In genomic region chr19:46953955-46954501, GRCh38 we compare ENCODE assay signal across 11 cellular contexts.
DNase-seq lines count a peak whose midpoint lies in the region; ATAC-seq and TF ChIP-seq lines count a peak whose summit lies in the region.
"Had no signal": no experiment of that assay in that cellular context is flagged by ENCODE, and none has a peak within 500 bp of the region (broad histone marks: within the 10 kb centered on the region; RNA-seq: fewer than 3 reads in every experiment).

No MANE protein-coding gene starts in this region.

- intact Hi-C loops in activated CD4-positive, alpha-beta memory T cell treated with anti-CD3 and anti-CD28 coated beads for 36 hours (cut with micrococcal nuclease): loop anchor here (2.0 to 5.0 kb wide), 6 partner anchors 17 to 169 kb away; partner anchors contain the start of gene ARHGAP35

- peaks cover 0 to 62% (median 43%) of the 10 kb centered on the region in 4 donors for H3K4me1 ChIP-seq in tibial nerve

- peaks cover 85% of the 10 kb centered on the region for H3K4me1 Mint-ChIP-seq in activated CD8-positive, alpha-beta memory T cell treated with anti-CD3 and anti-CD28 coated beads, Interleukin-2, amount 10 ng/mL, durations not matched to agents 7 days and 5 days
- H3K4me1 Mint-ChIP-seq in activated CD4-positive, alpha-beta memory T cell treated with anti-CD3 and anti-CD28 coated beads for 36 hours (ENCODE audit: low read depth): peaks cover 83% of the 10 kb centered on the region

- no peaks in the 10 kb centered on the region for H3K27me3 ChIP-seq in tibial nerve
- H3K27me3 ChIP-seq: heart right ventricle, tibial artery had no signal

- WGBS in tibial nerve, 2 donors: 70 to 79% methylated on average over 6 of the region's 6 CpGs

- no peak overlapping the region for H3K4me3 ChIP-seq in tibial nerve
- H3K4me3 ChIP-seq: coronary artery, tibial artery had no signal

- no peaks in the 10 kb centered on the region for H3K9me3 ChIP-seq in tibial nerve
- H3K9me3 ChIP-seq: heart right ventricle, tibial artery had no signal

- H3K27ac Mint-ChIP-seq in activated CD8-positive, alpha-beta memory T cell treated with anti-CD3 and anti-CD28 coated beads, Interleukin-2, amount 10 ng/mL, durations not matched to agents 7 days and 5 days: peak overlapping the region; percentile 100
- H3K27ac Mint-ChIP-seq in activated CD4-positive, alpha-beta memory T cell treated with anti-CD3 and anti-CD28 coated beads for 36 hours: peak overlapping the region; percentile 82

- no peak for TF ChIP-seq POLR2A in tibial nerve (IDR thresholded peaks at IDR 0.05)

- POLR2A ChIA-PET in activated CD4-positive, alpha-beta memory T cell treated with anti-CD3 and anti-CD28 coated beads for 36 hours (lab: Charles Lee): interaction anchor here (0.6 to 1.3 kb wide), 2 partner anchors 35 to 59 kb away, joined by 3 read pairs; no protein-coding TSS in a partner anchor

- CTCF ChIA-PET in activated CD8-positive, alpha-beta memory T cell treated with anti-CD3 and anti-CD28 coated beads, Interleukin-2, amount 10 ng/mL, durations not matched to agents 7 days and 5 days (lab: Charles Lee): interaction anchor here (1.2 to 3.2 kb wide), 8 partner anchors 10 to 59 kb away, joined by 3 to 17 read pairs (median 5); no protein-coding TSS in a partner anchor
- CTCF ChIA-PET in activated CD4-positive, alpha-beta memory T cell treated with anti-CD3 and anti-CD28 coated beads for 36 hours (lab: Charles Lee): interaction anchor here (1.2 to 3.3 kb wide), 4 partner anchors 22 to 98 kb away, joined by 3 to 12 read pairs (median 6); no protein-coding TSS in a partner anchor

- H3K27me3 Mint-ChIP-seq in activated CD8-positive, alpha-beta memory T cell treated with anti-CD3 and anti-CD28 coated beads, Interleukin-2, amount 10 ng/mL, durations not matched to agents 7 days and 5 days: no peaks in the 10 kb centered on the region
- H3K27me3 Mint-ChIP-seq in activated CD4-positive, alpha-beta memory T cell treated with anti-CD3 and anti-CD28 coated beads for 36 hours: no peaks in the 10 kb centered on the region

- no peaks in the 10 kb centered on the region for H3K36me3 ChIP-seq in tibial nerve
- H3K36me3 ChIP-seq: tibial artery had no signal

- TF ChIP-seq EP300 in tibial nerve (IDR thresholded peaks at IDR 0.05): no peak

- ATAC-seq in activated CD8-positive, alpha-beta memory T cell treated with anti-CD3 and anti-CD28 coated beads, Interleukin-2, amount 10 ng/mL, durations not matched to agents 7 days and 5 days: no peak
- ATAC-seq in left lobe of liver (peak; percentile 3), GM21723 (IDR thresholded peaks at IDR 0.05; ENCODE audit: unreplicated experiment) (no peak)

- H3K27ac ChIP-seq in tibial nerve: peak overlapping the region in 3 of 4 donors; percentile 5 to 71 (median 55)
- H3K27ac ChIP-seq: tibial artery had no signal

- H3K36me3 Mint-ChIP-seq in activated CD8-positive, alpha-beta memory T cell treated with anti-CD3 and anti-CD28 coated beads, Interleukin-2, amount 10 ng/mL, durations not matched to agents 7 days and 5 days: peaks cover 35% of the 10 kb centered on the region
- H3K36me3 Mint-ChIP-seq in activated CD4-positive, alpha-beta memory T cell treated with anti-CD3 and anti-CD28 coated beads for 36 hours: peaks cover 2% of the 10 kb centered on the region

- no peak for DNase-seq in activated CD8-positive, alpha-beta memory T cell treated with anti-CD3 and anti-CD28 coated beads, Interleukin-2, amount 10 ng/mL, durations not matched to agents 7 days and 5 days
- no peak for DNase-seq in activated CD8-positive, alpha-beta memory T cell treated with anti-CD3 and anti-CD28 coated beads, Interleukin-2, amount 50 U/mL, for 48 hours
- DNase-seq in activated CD4-positive, alpha-beta memory T cell treated with anti-CD3 and anti-CD28 coated beads for 36 hours: no peak
- DNase-seq in left lobe of liver (ENCODE audit: low spot score): no peak
- no peak for DNase-seq in tibial nerve (ENCODE audit: low spot score in 2 of 2)
- DNase-seq in SHP77 treated with DMSO at 0.1 percent for 48 hours (lab: John Stamatoyannopoulos, UW): no peak
- no peak for DNase-seq in cerebellar cortex (ENCODE audit: low spot score)
- DNase-seq: heart right ventricle, tibial artery had no signal

- no peak for TF ChIP-seq CTCF in tibial nerve (IDR thresholded peaks at IDR 0.05)

- H3K4me3 Mint-ChIP-seq in activated CD8-positive, alpha-beta memory T cell treated with anti-CD3 and anti-CD28 coated beads, Interleukin-2, amount 10 ng/mL, durations not matched to agents 7 days and 5 days: peak overlapping the region; percentile 76
- H3K4me3 Mint-ChIP-seq in activated CD4-positive, alpha-beta memory T cell treated with anti-CD3 and anti-CD28 coated beads for 36 hours: no peak overlapping the region

- no peaks in the 10 kb centered on the region for H3K9me3 Mint-ChIP-seq in activated CD8-positive, alpha-beta memory T cell treated with anti-CD3 and anti-CD28 coated beads, Interleukin-2, amount 10 ng/mL, durations not matched to agents 7 days and 5 days (ENCODE audit: low read depth)
- H3K9me3 Mint-ChIP-seq in activated CD4-positive, alpha-beta memory T cell treated with anti-CD3 and anti-CD28 coated beads for 36 hours: no peaks in the 10 kb centered on the region
